Comparison of ENCODE assay signal across 13 cellular contexts in the genomic region with DNA sequence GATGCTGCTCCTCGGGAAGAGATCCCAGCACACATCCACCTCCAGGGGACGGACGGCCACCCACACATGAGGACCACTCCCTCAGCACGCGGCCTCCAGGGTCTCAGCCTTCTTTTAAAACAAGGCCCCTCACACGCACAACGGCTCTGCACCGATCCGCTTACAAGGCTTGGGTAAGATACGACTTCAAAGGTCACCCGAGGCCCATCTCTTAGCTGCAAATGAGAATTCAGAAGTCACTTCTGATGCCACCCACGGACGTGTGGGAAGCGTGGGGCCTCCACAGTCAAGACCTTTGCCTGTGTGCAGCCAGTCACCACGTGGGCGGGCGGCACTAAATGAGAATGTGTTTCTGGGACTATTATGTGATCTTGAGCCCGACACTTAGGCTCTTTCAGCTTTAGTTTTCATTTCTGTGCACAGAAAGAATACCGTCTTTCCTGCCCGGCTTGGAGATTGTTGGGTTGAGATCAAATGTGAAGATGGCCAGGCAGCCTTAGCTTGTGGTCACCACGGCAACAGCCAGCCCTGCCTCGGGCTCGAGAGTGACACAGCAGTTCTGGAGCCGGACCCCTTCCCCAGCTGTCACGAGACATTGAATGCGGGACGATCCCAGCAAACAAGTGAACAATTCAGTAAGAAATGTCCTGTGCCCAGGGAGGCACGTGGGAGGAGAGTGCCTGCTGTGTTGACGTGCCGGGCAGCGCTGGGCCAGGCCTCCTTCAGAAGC.
DNase-seq lines count a peak whose midpoint lies in the region; ATAC-seq and TF ChIP-seq lines count a peak whose summit lies in the region.
"Had no signal": no experiment of that assay in that cellular context is flagged by ENCODE, and none has a peak within 500 bp of the region (broad histone marks: within the 10 kb centered on the region; RNA-seq: fewer than 3 reads in every experiment).

No MANE protein-coding gene starts in this region.

- no peak overlapping the region for H3K27ac ChIP-seq in PC-3 (ENCODE audit: low read length)
- H3K27ac ChIP-seq: brain microvascular endothelial cell, neutrophil had no signal

- BruUV-seq in PC-3 (replicated peaks; lab: Mats Ljungman, UMichigan) = no TSS peak

- H3K9me3 ChIP-seq in PC-3 (ENCODE audit: low read length) = no peaks in the 10 kb centered on the region
- H3K9me3 ChIP-seq: neutrophil had no signal

- H3K36me3 Mint-ChIP-seq in activated CD8-positive, alpha-beta memory T cell treated with anti-CD3 and anti-CD28 coated beads, Interleukin-2, amount 10 ng/mL, durations not matched to agents 7 days and 5 days = no peaks in the 10 kb centered on the region
- H3K36me3 Mint-ChIP-seq in brain = peaks cover 51% of the 10 kb centered on the region
- no peaks in the 10 kb centered on the region for H3K36me3 Mint-ChIP-seq in stimulated activated effector memory CD8-positive, alpha-beta T cell treated with anti-CD3 and anti-CD28 coated beads, Interleukin-12 subunit alpha, Interleukin-12 subunit beta, amount 100 ng/mL, for 72 hours

- no peaks in the 10 kb centered on the region for H3K27me3 ChIP-seq in PC-3 (ENCODE audit: low read length)
- H3K27me3 ChIP-seq: brain microvascular endothelial cell, neutrophil had no signal

- H3K4me3 Mint-ChIP-seq in activated CD8-positive, alpha-beta memory T cell treated with anti-CD3 and anti-CD28 coated beads, Interleukin-2, amount 10 ng/mL, durations not matched to agents 7 days and 5 days = no peak overlapping the region
- peak overlapping the region in 3 of 5 experiments; percentile 12 to 31 (median 14) for H3K4me3 Mint-ChIP-seq in brain
- no peak overlapping the region for H3K4me3 Mint-ChIP-seq in stimulated activated effector memory CD8-positive, alpha-beta T cell treated with anti-CD3 and anti-CD28 coated beads, Interleukin-12 subunit alpha, Interleukin-12 subunit beta, amount 100 ng/mL, for 72 hours

- no peaks in the 10 kb centered on the region for H3K27me3 Mint-ChIP-seq in activated CD8-positive, alpha-beta memory T cell treated with anti-CD3 and anti-CD28 coated beads, Interleukin-2, amount 10 ng/mL, durations not matched to agents 7 days and 5 days
- no peaks in the 10 kb centered on the region for H3K27me3 Mint-ChIP-seq in brain

- peak; percentile 39 for DNase-seq in activated CD8-positive, alpha-beta memory T cell treated with anti-CD3 and anti-CD28 coated beads, Interleukin-2, amount 50 U/mL, for 4 hours
- DNase-seq in activated CD8-positive, alpha-beta memory T cell treated with anti-CD3 and anti-CD28 coated beads, Interleukin-2, amount 10 ng/mL, durations not matched to agents 7 days and 5 days = no peak
- peak in 9 of 10 donors; percentile 35 to 93 (median 64) for DNase-seq in posterior cingulate gyrus
- DNase-seq in stimulated activated effector memory CD8-positive, alpha-beta T cell treated with anti-CD3 and anti-CD28 coated beads, Interleukin-12 subunit alpha, Interleukin-12 subunit beta, amount 100 ng/mL, for 72 hours (ENCODE audit: low spot score in 2 of 2) = no peak
- DNase-seq in PC-3 = no peak
- DNase-seq in foreskin fibroblast = no peak
- DNase-seq: ACHN, brain microvascular endothelial cell, erythroblast, NCI-H187 treated with DMSO at 0.1 percent for 48 hours had no signal

- no peak overlapping the region for H3K4me3 ChIP-seq in PC-3 (ENCODE audit: low read length)
- no peak overlapping the region for H3K4me3 ChIP-seq in foreskin fibroblast (ENCODE audit: low read depth in 1 of 2, low read length in 2 of 2)

- no peak overlapping the region for H3K9ac ChIP-seq in PC-3 (ENCODE audit: low read length)

- no peaks in the 10 kb centered on the region for H3K9me2 ChIP-seq in PC-3 (replicated peaks; ENCODE audit: low read length)

- TF ChIP-seq CTCF in brain (conservative IDR thresholded peaks at IDR 0.05) = no peak
- TF ChIP-seq CTCF in PC-3 (conservative IDR thresholded peaks at IDR 0.05; ENCODE audit: low read depth, low read length) = no peak
- TF ChIP-seq CTCF in foreskin fibroblast (IDR thresholded peaks at IDR 0.05; ENCODE audit: low read depth, low read length) = no peak

- H3K4me2 ChIP-seq in PC-3 (ENCODE audit: low read length) = no peak overlapping the region

- ATAC-seq in activated CD8-positive, alpha-beta memory T cell treated with anti-CD3 and anti-CD28 coated beads, Interleukin-2, amount 10 ng/mL, durations not matched to agents 7 days and 5 days = no peak
- ATAC-seq in stimulated activated effector memory CD8-positive, alpha-beta T cell treated with anti-CD3 and anti-CD28 coated beads, Interleukin-12 subunit alpha, Interleukin-12 subunit beta, amount 100 ng/mL, for 72 hours = peak; percentile 42
- ATAC-seq in PC-3 = no peak
- no peak for ATAC-seq in HG03432 (IDR thresholded peaks at IDR 0.05; ENCODE audit: unreplicated experiment)

- no peaks in the 10 kb centered on the region for H3K4me1 Mint-ChIP-seq in activated CD8-positive, alpha-beta memory T cell treated with anti-CD3 and anti-CD28 coated beads, Interleukin-2, amount 10 ng/mL, durations not matched to agents 7 days and 5 days
- peaks cover 62% of the 10 kb centered on the region for H3K4me1 Mint-ChIP-seq in brain
- H3K4me1 Mint-ChIP-seq in stimulated activated effector memory CD8-positive, alpha-beta T cell treated with anti-CD3 and anti-CD28 coated beads, Interleukin-12 subunit alpha, Interleukin-12 subunit beta, amount 100 ng/mL, for 72 hours = peaks cover 22% of the 10 kb centered on the region

- intact Hi-C loops in posterior cingulate gyrus (cut with DNase I) (no loop called here), PC-3 (cut with micrococcal nuclease) (no loop called here)

- H3K36me3 ChIP-seq in PC-3 (ENCODE audit: low read depth, low read length) = no peaks in the 10 kb centered on the region
- H3K36me3 ChIP-seq: brain microvascular endothelial cell had no signal

- H3K27ac Mint-ChIP-seq in activated CD8-positive, alpha-beta memory T cell treated with anti-CD3 and anti-CD28 coated beads, Interleukin-2, amount 10 ng/mL, durations not matched to agents 7 days and 5 days = no peak overlapping the region
- H3K27ac Mint-ChIP-seq in brain = peak overlapping the region; percentile 40 to 93 (median 77)
- no peak overlapping the region for H3K27ac Mint-ChIP-seq in stimulated activated effector memory CD8-positive, alpha-beta T cell treated with anti-CD3 and anti-CD28 coated beads, Interleukin-12 subunit alpha, Interleukin-12 subunit beta, amount 100 ng/mL, for 72 hours

- CTCF ChIA-PET in activated CD8-positive, alpha-beta memory T cell treated with anti-CD3 and anti-CD28 coated beads, Interleukin-2, amount 10 ng/mL, durations not matched to agents 7 days and 5 days (lab: Charles Lee) = no interaction called here
- CTCF ChIA-PET in PC-3 (lab: Charles Lee) = no interaction called here

- H3K9me3 Mint-ChIP-seq in activated CD8-positive, alpha-beta memory T cell treated with anti-CD3 and anti-CD28 coated beads, Interleukin-2, amount 10 ng/mL, durations not matched to agents 7 days and 5 days (ENCODE audit: low read depth) = no peaks in the 10 kb centered on the region
- H3K9me3 Mint-ChIP-seq in brain = no peaks in the 10 kb centered on the region
- no peaks in the 10 kb centered on the region for H3K9me3 Mint-ChIP-seq in stimulated activated effector memory CD8-positive, alpha-beta T cell treated with anti-CD3 and anti-CD28 coated beads, Interleukin-12 subunit alpha, Interleukin-12 subunit beta, amount 100 ng/mL, for 72 hours

- H4K20me1 ChIP-seq in PC-3 (ENCODE audit: low read length) = no peaks in the 10 kb centered on the region

- POLR2A ChIA-PET in PC-3 (lab: Charles Lee; ENCODE audit: unreplicated experiment) = no interaction called here

- no peak overlapping the region for H2AFZ ChIP-seq in PC-3 (ENCODE audit: low read length)

- H3K4me1 ChIP-seq in PC-3 (ENCODE audit: insufficient read depth, low read length) = no peaks in the 10 kb centered on the region

- no peaks in the 10 kb centered on the region for H3K79me2 ChIP-seq in PC-3 (ENCODE audit: low read length)

- H3F3A ChIP-seq in PC-3 (ENCODE audit: low read length, unreplicated experiment) = no peaks in the 10 kb centered on the region

Comparison
In these comparisons a context has a peak if more than half of its experiments do, and no peak if none do; other contexts are left out.
1. DNase-seq: peak in activated CD8-positive, alpha-beta memory T cell treated with anti-CD3 and anti-CD28 coated beads, Interleukin-2, amount 50 U/mL, for 4 hours (single experiment) and posterior cingulate gyrus (9 of 10); none in activated CD8-positive, alpha-beta memory T cell treated with anti-CD3 and anti-CD28 coated beads, Interleukin-2, amount 10 ng/mL, durations not matched to agents 7 days and 5 days (single experiment), stimulated activated effector memory CD8-positive, alpha-beta T cell treated with anti-CD3 and anti-CD28 coated beads, Interleukin-12 subunit alpha, Interleukin-12 subunit beta, amount 100 ng/mL, for 72 hours (0 of 2), PC-3 (single experiment) and foreskin fibroblast (0 of 2).
2. H3K27ac Mint-ChIP-seq: peak in brain (5 of 5); none in activated CD8-positive, alpha-beta memory T cell treated with anti-CD3 and anti-CD28 coated beads, Interleukin-2, amount 10 ng/mL, durations not matched to agents 7 days and 5 days (single experiment) and stimulated activated effector memory CD8-positive, alpha-beta T cell treated with anti-CD3 and anti-CD28 coated beads, Interleukin-12 subunit alpha, Interleukin-12 subunit beta, amount 100 ng/mL, for 72 hours (single experiment).
3. H3K4me3 Mint-ChIP-seq: peak in brain (3 of 5); none in activated CD8-positive, alpha-beta memory T cell treated with anti-CD3 and anti-CD28 coated beads, Interleukin-2, amount 10 ng/mL, durations not matched to agents 7 days and 5 days (single experiment) and stimulated activated effector memory CD8-positive, alpha-beta T cell treated with anti-CD3 and anti-CD28 coated beads, Interleukin-12 subunit alpha, Interleukin-12 subunit beta, amount 100 ng/mL, for 72 hours (single experiment).